19 cellular contexts compared by ENCODE assay signal in the genomic region with DNA sequence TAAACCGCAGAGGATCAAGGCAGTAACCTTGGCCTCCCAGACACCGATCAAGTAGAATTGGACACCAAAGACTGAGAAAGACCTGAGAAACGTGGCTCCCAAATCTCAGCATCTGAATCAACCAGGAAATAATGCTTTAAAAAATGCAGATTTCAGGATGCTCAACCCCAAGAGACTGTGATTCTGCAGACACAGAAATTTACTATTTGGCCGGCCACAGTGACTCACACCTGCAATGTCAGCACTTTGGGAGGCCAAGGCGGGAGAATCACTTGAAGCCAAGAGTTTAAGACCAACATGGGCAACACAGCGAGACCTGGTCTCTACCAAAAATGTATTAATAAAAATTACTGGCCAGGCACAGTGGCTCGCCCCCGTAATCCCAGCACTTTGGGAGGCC.
"Had no signal": no experiment of that assay in that cellular context is flagged by ENCODE, and none has a peak within 500 bp of the region (broad histone marks: within the 10 kb centered on the region; RNA-seq: fewer than 3 reads in every experiment).

No MANE protein-coding gene starts in this region.

- DNase-seq: colonic mucosa; dermis blood vessel endothelial cell; effector CD4-positive, alpha-beta T cell; endodermal cell; heart right ventricle; immature natural killer cell; left colon; left ventricle myocardium superior; mesenchymal stem cell; midbrain; occipital lobe; stimulated activated CD4-positive, alpha-beta T cell treated with anti-CD3 and anti-CD28 coated beads, Interleukin-2, amount 100 ng/mL, for 48 hours; stimulated activated naive CD4-positive, alpha-beta T cell treated with Interleukin-2 at 50 U/mL for 16 hours; trophoblast cell had no signal

- H3K4me2 ChIP-seq: smooth muscle cell had no signal

- H3K9me3 ChIP-seq: colonic mucosa, heart right ventricle had no signal

- ATAC-seq: heart right ventricle; left colon; left ventricle myocardium superior; natural killer cell treated with Interleukin-12 subunit alpha and Interleukin-12 subunit beta and Interleukin-15 and Interleukin-18, amount 100 ng/mL, for 72 hours had no signal

- H3K36me3 ChIP-seq: colonic mucosa, heart right ventricle had no signal

- H3K27me3 ChIP-seq: colonic mucosa, heart right ventricle had no signal

- H3K27ac ChIP-seq: colonic mucosa, heart right ventricle had no signal

- H3K4me3 ChIP-seq: colonic mucosa, heart right ventricle, lung, smooth muscle cell had no signal

- FAIRE-seq: frontal cortex, keratinocyte had no signal
